13 cellular contexts compared by ENCODE assay signal in the genomic region with DNA sequence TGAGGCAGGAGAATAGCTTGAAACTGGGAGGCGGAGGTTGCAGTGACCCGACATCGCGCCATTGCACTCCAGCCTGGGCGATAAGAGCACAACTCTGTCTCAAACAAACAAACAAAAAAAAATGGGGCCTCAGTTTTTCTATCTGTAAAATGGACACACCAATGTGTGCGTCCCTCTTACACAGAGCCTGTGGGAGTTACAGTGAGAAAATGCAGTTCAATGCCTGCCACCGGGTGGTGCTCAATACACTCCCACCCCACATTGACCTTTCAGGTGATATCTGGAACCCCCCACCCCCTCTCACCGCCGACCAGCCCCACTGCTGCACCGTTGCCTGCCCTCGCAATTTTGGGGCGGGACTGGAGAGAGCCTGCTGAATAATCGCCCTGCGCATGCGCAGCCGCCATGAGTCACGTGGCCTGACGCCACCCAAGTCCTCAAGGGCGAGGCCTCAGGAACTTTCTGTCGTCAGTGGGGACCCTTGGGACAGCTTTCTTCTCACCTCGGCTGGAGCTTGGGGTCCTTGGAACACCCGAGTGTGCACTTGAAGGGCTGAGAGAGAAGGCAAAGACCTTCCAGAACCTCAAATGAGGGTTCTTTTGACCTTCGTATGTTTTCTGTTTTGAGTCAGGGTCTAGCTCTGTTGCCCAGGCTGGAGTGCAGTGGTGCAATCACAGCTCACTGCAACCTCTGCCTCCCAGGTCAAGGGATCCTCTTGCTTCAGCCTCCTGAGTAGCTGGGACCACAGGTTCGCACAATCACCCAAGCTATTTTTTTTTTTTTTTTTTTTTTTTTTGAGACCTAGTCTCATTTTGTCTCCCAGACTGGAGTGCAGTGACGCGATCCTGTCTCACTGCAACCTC. TPM values are rescaled to one million over a fixed set of nuclear protein-coding genes. Genes with fewer than 3 reads are reported as not detected.
DNase-seq lines count a peak whose midpoint lies in the region; FAIRE-seq and TF ChIP-seq lines count a peak whose summit lies in the region.
"Had no signal": no experiment of that assay in that cellular context is flagged by ENCODE, and none has a peak within 500 bp of the region (broad histone marks: within the 10 kb centered on the region; RNA-seq: fewer than 3 reads in every experiment).

No MANE protein-coding gene starts in this region.

- intact Hi-C loops in Caco-2 (cut with micrococcal nuclease; ENCODE audit: unreplicated experiment), result no loop called here

- H3K4me1 Mint-ChIP-seq in activated CD4-positive, alpha-beta T cell treated with anti-CD3 and anti-CD28 coated beads, Interleukin-2, amount 10 ng/mL, durations not matched to agents 7 days and 5 days, result no peaks in the 10 kb centered on the region
- H3K4me1 Mint-ChIP-seq in Caco-2 (ENCODE audit: low read depth, unreplicated experiment), result no peaks in the 10 kb centered on the region

- no peak for FAIRE-seq in GM19239 (lab: Jason Lieb, UNC)

- no peaks in the 10 kb centered on the region for H3K36me3 Mint-ChIP-seq in activated CD4-positive, alpha-beta T cell treated with anti-CD3 and anti-CD28 coated beads, Interleukin-2, amount 10 ng/mL, durations not matched to agents 7 days and 5 days (ENCODE audit: low read depth)
- peaks cover 6% of the 10 kb centered on the region for H3K36me3 Mint-ChIP-seq in Caco-2 (ENCODE audit: insufficient read depth, unreplicated experiment)

- POLR2A ChIA-PET in activated CD4-positive, alpha-beta T cell treated with anti-CD3 and anti-CD28 coated beads, Interleukin-2, amount 10 ng/mL, durations not matched to agents 7 days and 5 days (lab: Charles Lee), result no interaction called here
- POLR2A ChIA-PET in Caco-2 (lab: Charles Lee), result interaction anchor here (0.6 kb wide), 1 partner anchor 30 kb away, joined by 8 read pairs; no protein-coding TSS in a partner anchor

- CTCF ChIA-PET in activated CD4-positive, alpha-beta T cell treated with anti-CD3 and anti-CD28 coated beads, Interleukin-2, amount 10 ng/mL, durations not matched to agents 7 days and 5 days (lab: Charles Lee), result interaction anchor here (0.6 to 1.0 kb wide), 4 partner anchors 23 to 1022 kb away, joined by 3 to 4 read pairs (median 3); no protein-coding TSS in a partner anchor
- CTCF ChIA-PET in Caco-2 (lab: Charles Lee), result interaction anchor here (0.6 to 1.2 kb wide), 3 partner anchors 23 to 217 kb away, joined by 3 to 5 read pairs (median 4); a partner anchor contains a TSS

- no peaks in the 10 kb centered on the region for H3K27me3 ChIP-seq in H7 (ENCODE audit: control insufficient read depth, insufficient read depth, low read length)
- H3K27me3 ChIP-seq in Caco-2 (replicated peaks; ENCODE audit: control insufficient read depth, insufficient read depth, low read length), result no peaks in the 10 kb centered on the region

- BruUV-seq in Caco-2 (replicated peaks; lab: Mats Ljungman, UMichigan), result no TSS peak

- H3K4me3 Mint-ChIP-seq in activated CD4-positive, alpha-beta T cell treated with anti-CD3 and anti-CD28 coated beads, Interleukin-2, amount 10 ng/mL, durations not matched to agents 7 days and 5 days, result no peak overlapping the region
- no peak overlapping the region for H3K4me3 Mint-ChIP-seq in Caco-2 (ENCODE audit: unreplicated experiment)

- peak; percentile 47 for DNase-seq in D341Med (ENCODE audit: low spot score)
- peak; percentile 88 for DNase-seq in H7
- peak; percentile 26 for DNase-seq in activated CD4-positive, alpha-beta T cell treated with anti-CD3 and anti-CD28 coated beads, Interleukin-2, amount 10 ng/mL, durations not matched to agents 7 days and 5 days
- DNase-seq in fibroblast of mammary gland (ENCODE audit: low read depth), result no peak
- DNase-seq in Caco-2, result no peak
- no peak for DNase-seq in GM19239 (ENCODE audit: insufficient read length, low spot score)
- no peak for DNase-seq in CD1c-positive myeloid dendritic cell (ENCODE audit: extremely low spot score)
- no peak for DNase-seq in NCI-H748 (lab: John Stamatoyannopoulos, UW; ENCODE audit: unreplicated experiment)
- DNase-seq: activated CD4-positive, CD25-positive, alpha-beta regulatory T cell treated with anti-CD3 and anti-CD28 coated beads, Interleukin-2, amount 50 U/mL, for 72 hours; DMS153; hippocampal formation; NCI-H774 had no signal

- no peaks in the 10 kb centered on the region for H3K4me1 ChIP-seq in Caco-2

- no peaks in the 10 kb centered on the region for H3K9me3 ChIP-seq in Caco-2

- H3K27me3 Mint-ChIP-seq in activated CD4-positive, alpha-beta T cell treated with anti-CD3 and anti-CD28 coated beads, Interleukin-2, amount 10 ng/mL, durations not matched to agents 7 days and 5 days, result peaks cover 10% of the 10 kb centered on the region
- peaks cover 2% of the 10 kb centered on the region for H3K27me3 Mint-ChIP-seq in Caco-2 (ENCODE audit: insufficient read depth, unreplicated experiment)

- no peak overlapping the region for H3K27ac Mint-ChIP-seq in activated CD4-positive, alpha-beta T cell treated with anti-CD3 and anti-CD28 coated beads, Interleukin-2, amount 10 ng/mL, durations not matched to agents 7 days and 5 days
- H3K27ac Mint-ChIP-seq in Caco-2 (ENCODE audit: unreplicated experiment), result no peak overlapping the region

- H3K4me3 ChIP-seq in H7 (ENCODE audit: insufficient read depth, low read depth, low read length) (no peak overlapping the region), fibroblast of mammary gland (ENCODE audit: control insufficient read depth, low read depth, low read length) (no peak overlapping the region), Caco-2 (ENCODE audit: low read depth, low read length) (no peak overlapping the region)

- TF ChIP-seq CTCF in fibroblast of mammary gland (conservative IDR thresholded peaks at IDR 0.05; ENCODE audit: control insufficient read depth, insufficient read depth, low read depth, low read length), result peak; percentile 11
- peak in 1 of 2 experiments; percentile 22 for TF ChIP-seq CTCF in Caco-2 (IDR thresholded peaks at IDR 0.05; ENCODE audit: insufficient read depth in 1 of 2, low read depth in 1 of 2, low read length in 1 of 2, severe bottlenecking in 1 of 2, unreplicated experiment in 1 of 2)

- no peaks in the 10 kb centered on the region for H3K36me3 ChIP-seq in H7 (replicated peaks; ENCODE audit: control insufficient read depth, insufficient read depth, low read length)
- no peaks in the 10 kb centered on the region for H3K36me3 ChIP-seq in Caco-2 (ENCODE audit: control insufficient read depth, insufficient read depth, low read length)

- no peaks in the 10 kb centered on the region for H3K9me3 Mint-ChIP-seq in activated CD4-positive, alpha-beta T cell treated with anti-CD3 and anti-CD28 coated beads, Interleukin-2, amount 10 ng/mL, durations not matched to agents 7 days and 5 days
- H3K9me3 Mint-ChIP-seq in Caco-2 (ENCODE audit: unreplicated experiment), result no peaks in the 10 kb centered on the region

RNA-seq across cellular contexts. Expression of a gene that starts 14.6 kb away (rescaled TPM):
- total RNA-seq in H7 (2014; rRNA removed; shearing (Covaris generic)), result 4.4 and 6.0 TPM in 2 replicates
- under 1 TPM; 0.10 to 0.29 TPM for total RNA-seq in activated CD4-positive, alpha-beta T cell treated with anti-CD3 and anti-CD28 coated beads, Interleukin-2, amount 10 ng/mL, durations not matched to agents 7 days and 5 days
- total RNA-seq in Caco-2 (2022), result 0.95 and 1.0 TPM in 2 replicates
- total RNA-seq: myocyte had no signal

RNA-seq across cellular contexts. Expression of a gene that starts 44.6 kb away (rescaled TPM):
- total RNA-seq in H7 (2014; rRNA removed; shearing (Covaris generic)), result 52.6 and 53.8 TPM in 2 replicates
- total RNA-seq in activated CD4-positive, alpha-beta T cell treated with anti-CD3 and anti-CD28 coated beads, Interleukin-2, amount 10 ng/mL, durations not matched to agents 7 days and 5 days, result 10 to 100 TPM; 60.8 to 64.7 TPM
- 49.5 and 53.9 TPM in 2 replicates for total RNA-seq in Caco-2 (2022)

Comparison
In these comparisons a context has a peak if more than half of its experiments do, and no peak if none do; other contexts are left out.
1. DNase-seq: peak in D341Med (single experiment), H7 (single experiment) and activated CD4-positive, alpha-beta T cell treated with anti-CD3 and anti-CD28 coated beads, Interleukin-2, amount 10 ng/mL, durations not matched to agents 7 days and 5 days (single experiment); none in fibroblast of mammary gland (single experiment), Caco-2 (0 of 2), GM19239 (single experiment), CD1c-positive myeloid dendritic cell (single experiment) and NCI-H748 (single experiment).